In the genomic region with DNA sequence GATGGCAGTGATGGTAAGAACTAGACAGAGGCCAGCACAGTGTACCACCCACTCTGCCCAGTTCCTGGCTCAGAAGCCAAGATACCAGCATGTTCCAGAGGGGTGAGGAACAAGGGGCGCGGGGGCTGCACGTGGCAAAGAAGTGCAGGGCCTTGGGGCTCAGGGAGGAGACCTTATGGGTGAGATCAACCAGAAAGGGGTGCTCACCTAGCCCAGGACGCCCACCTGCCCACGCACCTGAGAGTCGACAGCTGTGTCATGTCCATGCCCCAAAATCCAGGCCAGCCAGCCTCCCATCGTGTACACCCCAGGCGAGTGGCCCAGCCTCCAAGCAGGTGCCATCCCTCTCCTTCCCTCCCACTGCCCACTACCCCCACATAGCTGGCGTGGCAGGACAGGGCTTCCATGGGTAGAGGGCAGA, we compare ENCODE assay signal across 23 cellular contexts. TPM values are rescaled to one million over a fixed set of nuclear protein-coding genes. Genes with fewer than 3 reads are reported as not detected.
DNase-seq lines count a peak whose midpoint lies in the region; ATAC-seq and TF ChIP-seq lines count a peak whose summit lies in the region.
"Had no signal": no experiment of that assay in that cellular context is flagged by ENCODE, and none has a peak within 500 bp of the region (broad histone marks: within the 10 kb centered on the region; RNA-seq: fewer than 3 reads in every experiment).

No MANE protein-coding gene starts in this region.

- peak overlapping the region; percentile 40 for H3K14ac ChIP-seq in neuronal stem cell (ENCODE audit: low read length)

- H3K9me3 ChIP-seq in DOHH2 (ENCODE audit: control insufficient read depth, insufficient read depth, low read length) (no peaks in the 10 kb centered on the region), neuronal stem cell (replicated peaks in 1 of 2; ENCODE audit: control insufficient read depth in 2 of 2, insufficient read depth in 1 of 2, low read depth in 1 of 2, low read length in 2 of 2) (no peaks in the 10 kb centered on the region), left lung (no peaks in the 10 kb centered on the region)
- H3K9me3 ChIP-seq: esophagus muscularis mucosa, SK-N-SH, tibial artery had no signal

- no peak overlapping the region for H3K4ac ChIP-seq in neuronal stem cell (ENCODE audit: low read length)

- no peak overlapping the region for H3K23ac ChIP-seq in neuronal stem cell (ENCODE audit: low read depth, low read length, poor library complexity)

- H3K36me3 ChIP-seq in DOHH2 (ENCODE audit: control insufficient read depth, low read length) (peaks cover 43% of the 10 kb centered on the region), neuronal stem cell (replicated peaks in 1 of 2; ENCODE audit: control insufficient read depth in 2 of 2, insufficient read depth in 2 of 2, low read length in 2 of 2) (peaks cover 19 to 41% of the 10 kb centered on the region in 2 donors), left lung (peaks cover 0 to 27% of the 10 kb centered on the region in 2 donors)
- H3K36me3 ChIP-seq: cardiac muscle cell had no signal

- H3F3A ChIP-seq in DOHH2 (ENCODE audit: control insufficient read depth, insufficient read depth) = peaks cover 18% of the 10 kb centered on the region

- no peak overlapping the region for H2AK5ac ChIP-seq in neuronal stem cell (ENCODE audit: low read depth, low read length)

- H3K4me1 Mint-ChIP-seq in chondrocyte (ENCODE audit: low read depth) = peaks cover 15% of the 10 kb centered on the region

- H3K9ac ChIP-seq in neuronal stem cell (ENCODE audit: low read depth, low read length, poor library complexity) = peak overlapping the region; percentile 65
- H3K9ac ChIP-seq: SK-N-SH had no signal

- H2BK120ac ChIP-seq in neuronal stem cell (ENCODE audit: low read depth, low read length) = no peak overlapping the region

- peaks cover 13% of the 10 kb centered on the region for H3K79me1 ChIP-seq in neuronal stem cell (ENCODE audit: low read depth, low read length)

- H3K18ac ChIP-seq in neuronal stem cell (ENCODE audit: low read length) = peak overlapping the region; percentile 51

- H3K27me3 Mint-ChIP-seq in chondrocyte (ENCODE audit: low read depth) = no peaks in the 10 kb centered on the region
- H3K27me3 Mint-ChIP-seq: activated CD4-positive, alpha-beta T cell treated with anti-CD3 and anti-CD28 coated beads for 36 hours; CD4-positive, CD25-positive, alpha-beta regulatory T cell; natural killer cell treated with Interleukin-12 subunit alpha and Interleukin-12 subunit beta and Interleukin-15 and Interleukin-18, amount 100 ng/mL, for 72 hours; progenitor cell of endocrine pancreas had no signal

- H4K8ac ChIP-seq in neuronal stem cell (ENCODE audit: low read depth, low read length) = peak overlapping the region; percentile 72

- H3K27me3 ChIP-seq in DOHH2 (ENCODE audit: control insufficient read depth, low read length) = no peaks in the 10 kb centered on the region
- H3K27me3 ChIP-seq in neuronal stem cell (ENCODE audit: control insufficient read depth in 3 of 3, insufficient read depth in 3 of 3, low read depth in 1 of 3, low read length in 3 of 3) = no peaks in the 10 kb centered on the region
- H3K27me3 ChIP-seq in left lung = no peaks in the 10 kb centered on the region
- H3K27me3 ChIP-seq: cardiac muscle cell, esophagus muscularis mucosa, tibial artery had no signal

- no peaks in the 10 kb centered on the region for H3K9me3 Mint-ChIP-seq in chondrocyte (ENCODE audit: low read depth)
- H3K9me3 Mint-ChIP-seq: CD4-positive, CD25-positive, alpha-beta regulatory T cell; mesothelial cell of epicardium; natural killer cell treated with Interleukin-12 subunit alpha and Interleukin-12 subunit beta and Interleukin-15 and Interleukin-18, amount 100 ng/mL, for 72 hours had no signal

- no peak overlapping the region for H2BK12ac ChIP-seq in neuronal stem cell (ENCODE audit: low read length)

- WGBS in neuronal stem cell (ENCODE audit: extremely low coverage in 2 of 2, insufficient read length in 2 of 2, insufficient replicate concordance in 1 of 2), 2 donors = no CpG with 5 or more reads among the region's 9 CpGs

- H3K9me2 ChIP-seq in DOHH2 (replicated peaks; ENCODE audit: control insufficient read depth, low read length) = no peaks in the 10 kb centered on the region
- H3K9me2 ChIP-seq: SK-N-SH had no signal

- H3K79me2 ChIP-seq in DOHH2 (ENCODE audit: control insufficient read depth, low read length) = peaks cover 93% of the 10 kb centered on the region

- H3K4me3 ChIP-seq in DOHH2 (ENCODE audit: low read length) (peak overlapping the region; percentile 70), neuronal stem cell (ENCODE audit: low read length in 2 of 2) (no peak overlapping the region), left lung (no peak overlapping the region)
- H3K4me3 ChIP-seq: cardiac muscle cell, esophagus muscularis mucosa, tibial artery had no signal

- ATAC-seq in HG03432 (IDR thresholded peaks at IDR 0.05; ENCODE audit: unreplicated experiment) (peak; percentile 11), left lung (no peak)
- ATAC-seq: activated CD4-positive, alpha-beta T cell treated with anti-CD3 and anti-CD28 coated beads for 36 hours; natural killer cell treated with Interleukin-12 subunit alpha and Interleukin-12 subunit beta and Interleukin-15 and Interleukin-18, amount 100 ng/mL, for 72 hours had no signal

- H3K27ac Mint-ChIP-seq in chondrocyte (ENCODE audit: unreplicated experiment) = no peak overlapping the region
- H3K27ac Mint-ChIP-seq: activated CD4-positive, alpha-beta T cell treated with anti-CD3 and anti-CD28 coated beads for 36 hours; mesothelial cell of epicardium; natural killer cell treated with Interleukin-12 subunit alpha and Interleukin-12 subunit beta and Interleukin-15 and Interleukin-18, amount 100 ng/mL, for 72 hours; progenitor cell of endocrine pancreas had no signal

- H3K4me2 ChIP-seq in DOHH2 (ENCODE audit: low read length) = peak overlapping the region; percentile 90
- no peak overlapping the region for H3K4me2 ChIP-seq in neuronal stem cell (ENCODE audit: insufficient read depth, low read length, poor library complexity, severe bottlenecking)
- H3K4me2 ChIP-seq: SK-N-SH had no signal

- peaks cover 12% of the 10 kb centered on the region; the same call in 1 of the 2 replicates for H4K20me1 ChIP-seq in DOHH2 (ENCODE audit: control insufficient read depth, insufficient read depth, low read depth, low read length)

- no peak for DNase-seq in chondrocyte (ENCODE audit: low spot score)
- no peak for DNase-seq in neuronal stem cell (ENCODE audit: low spot score)
- DNase-seq in SIG-M5 treated with dmso at 0.1 percent for 504 hours (lab: John Stamatoyannopoulos, UW; ENCODE audit: unreplicated experiment) = no peak
- DNase-seq in H4 (ENCODE audit: low spot score) = no peak
- DNase-seq in NCI-H146 (lab: John Stamatoyannopoulos, UW) = no peak
- DNase-seq in left lung = no peak
- DNase-seq: activated CD4-positive, alpha-beta T cell treated with anti-CD3 and anti-CD28 coated beads for 36 hours; DMS153; effector CD8-positive, alpha-beta T cell; kidney glomerular epithelial cell; NCI-H1105; NCI-H510A treated with DMSO at 0.1 percent for 48 hours; stimulated activated naive CD8-positive, alpha-beta T cell treated with anti-CD3 and anti-CD28 coated beads, Interleukin-15, Interleukin-2, amounts not matched to agents 100 U/mL and 50 U/mL, for 24 hours; tibial artery had no signal

- H4K91ac ChIP-seq in neuronal stem cell (ENCODE audit: low read depth, low read length, poor library complexity) = no peak overlapping the region

- H3K36me3 Mint-ChIP-seq in chondrocyte (ENCODE audit: low read depth) = peaks cover 4% of the 10 kb centered on the region
- H3K36me3 Mint-ChIP-seq: natural killer cell treated with Interleukin-12 subunit alpha and Interleukin-12 subunit beta and Interleukin-15 and Interleukin-18, amount 100 ng/mL, for 72 hours had no signal

- H2BK5ac ChIP-seq in neuronal stem cell (ENCODE audit: low read length) = no peak overlapping the region

- H3K4me1 ChIP-seq in DOHH2 (ENCODE audit: control insufficient read depth, low read length) (peaks cover 97% of the 10 kb centered on the region), neuronal stem cell (ENCODE audit: control insufficient read depth in 2 of 2, insufficient read depth in 1 of 2, low read depth in 1 of 2, low read length in 2 of 2) (peaks cover 7 to 8% of the 10 kb centered on the region in 2 donors), left lung (peaks cover 0 to 19% of the 10 kb centered on the region in 2 donors)

- H2BK15ac ChIP-seq in neuronal stem cell (ENCODE audit: low read length) = no peak overlapping the region

- H2AFZ ChIP-seq in neuronal stem cell (ENCODE audit: low read length) = no peak overlapping the region

- no peak overlapping the region for H3K4me3 Mint-ChIP-seq in chondrocyte (ENCODE audit: unreplicated experiment)
- H3K4me3 Mint-ChIP-seq: activated CD4-positive, alpha-beta T cell treated with anti-CD3 and anti-CD28 coated beads for 36 hours; CD4-positive, CD25-positive, alpha-beta regulatory T cell; mesothelial cell of epicardium; natural killer cell treated with Interleukin-12 subunit alpha and Interleukin-12 subunit beta and Interleukin-15 and Interleukin-18, amount 100 ng/mL, for 72 hours had no signal

- H3K27ac ChIP-seq in DOHH2 (ENCODE audit: low read depth, low read length) (peak overlapping the region; percentile 91), neuronal stem cell (replicated peaks; ENCODE audit: low read length) (no peak overlapping the region), left lung (no peak overlapping the region)
- H3K27ac ChIP-seq: cardiac muscle cell, esophagus muscularis mucosa, tibial artery had no signal

- intact Hi-C loops in left lung (cut with DNase I) = no loop called here

- TF ChIP-seq CTCF in DOHH2 (IDR thresholded peaks at IDR 0.05; ENCODE audit: low read depth, low read length, poor library complexity, severe bottlenecking) (peak; percentile 9), chondrocyte (IDR thresholded peaks at IDR 0.05) (peak; percentile 22), left lung (IDR thresholded peaks at IDR 0.05) (no peak)

RNA-seq across cellular contexts. Expression of a gene that starts 34.9 kb away (rescaled TPM):
- total RNA-seq in chondrocyte (41.4 to 46.4 TPM (median 41.9 TPM) in 3 replicates), left lung (10 to 100 TPM; 33.7 to 34.5 TPM)
- polyA plus RNA-seq in neuronal stem cell (2013, experiment 1 of 2) = 13.6 TPM
- 14.2 TPM for polyA plus RNA-seq in neuronal stem cell (2013, experiment 2 of 2)
- 18.3 and 24.3 TPM in 2 replicates for total RNA-seq in H4 (2014; rRNA removed; shearing (Covaris generic))

RNA-seq across cellular contexts. Expression of a gene that starts 59.8 kb away (rescaled TPM):
- total RNA-seq in chondrocyte (8.7 to 9.3 TPM (median 8.9 TPM) in 3 replicates), left lung (1 to 10 TPM; 6.5 to 8.0 TPM)
- polyA plus RNA-seq in neuronal stem cell (2013, experiment 1 of 2) = 4.8 TPM
- 4.2 TPM for polyA plus RNA-seq in neuronal stem cell (2013, experiment 2 of 2)
- 6.1 and 12.8 TPM in 2 replicates for total RNA-seq in H4 (2014; rRNA removed; shearing (Covaris generic))

Comparison
In these comparisons a context has a peak if more than half of its experiments do, and no peak if none do; other contexts are left out.
1. CTCF ChIP-seq: peak in DOHH2 (single experiment) and chondrocyte (single experiment); none in left lung (0 of 2).